Comparison of ENCODE assay signal across 10 cellular contexts in genomic region chr1:21465127-21465526, GRCh38. TPM values are rescaled to one million over a fixed set of nuclear protein-coding genes. Genes with fewer than 3 reads are reported as not detected.
DNase-seq lines count a peak whose midpoint lies in the region; ATAC-seq, FAIRE-seq and TF ChIP-seq lines count a peak whose summit lies in the region.
"Not testable (repeated sequence)": the region's sequence is repeated elsewhere in the genome, so short reads cannot be mapped to it uniquely, and the experiment has no call there.
"Had no signal": no experiment of that assay in that cellular context is flagged by ENCODE, and none has a peak within 500 bp of the region (broad histone marks: within the 10 kb centered on the region; RNA-seq: fewer than 3 reads in every experiment).

No MANE protein-coding gene starts in this region.

- not testable (repeated sequence) for H2AK9ac ChIP-seq in IMR-90 (replicated peaks; ENCODE audit: low read depth, low read length, poor library complexity)

- H4K20me1 ChIP-seq in IMR-90 (ENCODE audit: insufficient read depth, low read length); PC-9 (ENCODE audit: insufficient read depth); HepG2 (ENCODE audit: insufficient read depth, low read length): not testable (repeated sequence)

- not testable (repeated sequence) for H3K14ac ChIP-seq in IMR-90 (replicated peaks; ENCODE audit: low read depth, low read length)

- TF ChIP-seq POLR2A in IMR-90 (IDR thresholded peaks at IDR 0.05; ENCODE audit: low read depth, low read length); HepG2 (IDR thresholded peaks at IDR 0.05; ENCODE audit: insufficient read depth in 1 of 2, low read depth in 2 of 2, low read length in 2 of 2): not testable (repeated sequence)

- not testable (repeated sequence) for H3K4me1 ChIP-seq in IMR-90 (ENCODE audit: control insufficient read depth, insufficient read depth, low read length); foreskin keratinocyte; HepG2 (ENCODE audit: insufficient read depth, low read length)
- peaks cover 35% of the 10 kb centered on the region for H3K4me1 ChIP-seq in PC-9 (replicated peaks; ENCODE audit: insufficient read depth)

- not testable (repeated sequence) for H3K9ac ChIP-seq in IMR-90 (ENCODE audit: low read depth, low read length); HepG2 (ENCODE audit: insufficient read depth, low read depth, low read length)

- not testable (repeated sequence) for H2AK5ac ChIP-seq in IMR-90 (ENCODE audit: low read depth, low read length)

- TF ChIP-seq EP300 in HepG2 (IDR thresholded peaks at IDR 0.05; ENCODE audit: low read depth in 2 of 2, low read length in 2 of 2); HepG2 (CRISPR knock-in tag; IDR thresholded peaks at IDR 0.05; ENCODE audit: borderline replicate concordance): not testable (repeated sequence)

- ATAC-seq in IMR-90 (ENCODE audit: low read depth); HepG2: not testable (repeated sequence)
- peak; percentile 33 for ATAC-seq in foreskin keratinocyte

- H4K8ac ChIP-seq in IMR-90 (ENCODE audit: low read depth in 2 of 2, low read length in 2 of 2) = peak overlapping the region in 1 of 2 experiments; percentile 42; a peak in 2 of 4 replicates

- H2AFZ ChIP-seq in IMR-90 (replicated peaks; ENCODE audit: low read length, poor library complexity); PC-9; HepG2 (ENCODE audit: low read length): not testable (repeated sequence)

- H2BK120ac ChIP-seq in IMR-90 (ENCODE audit: low read depth, low read length) = not testable (repeated sequence)

- not testable (repeated sequence) for TF ChIP-seq CTCF in IMR-90 (conservative IDR thresholded peaks at IDR 0.05; ENCODE audit: low read depth, low read length); PC-9 (conservative IDR thresholded peaks at IDR 0.05); bronchial epithelial cell (IDR thresholded peaks at IDR 0.05; ENCODE audit: insufficient read depth, low read length, severe bottlenecking); foreskin keratinocyte (conservative IDR thresholded peaks at IDR 0.05); HepG2 (CRISPR knock-in tag; IDR thresholded peaks at IDR 0.05)

- FAIRE-seq in bronchial epithelial cell (lab: Jason Lieb, UNC) = peak; percentile 13
- FAIRE-seq in HepG2 (lab: Jason Lieb, UNC) = not testable (repeated sequence)

- H3K9me2 ChIP-seq in PC-9 (ENCODE audit: insufficient read depth) = not testable (repeated sequence)

- not testable (repeated sequence) for H4K91ac ChIP-seq in IMR-90 (ENCODE audit: insufficient read depth, low read depth, low read length)

- H2BK20ac ChIP-seq in IMR-90 (ENCODE audit: low read depth, low read length) = not testable (repeated sequence)

- not testable (repeated sequence) for TF ChIP-seq RAD21 in IMR-90 (IDR thresholded peaks at IDR 0.05; ENCODE audit: low read length); HepG2 (CRISPR knock-in tag; IDR thresholded peaks at IDR 0.05)

- H3K27ac ChIP-seq in IMR-90 (ENCODE audit: insufficient read depth, low read length); foreskin keratinocyte; HepG2 (ENCODE audit: extremely low read length, insufficient read depth, low read length): not testable (repeated sequence)
- 0 out of 2 replicates have a peak overlapping the region, but pooled peaks have one; percentile 12 for H3K27ac ChIP-seq in PC-9

- not testable (repeated sequence) for H3K4me2 ChIP-seq in IMR-90 (ENCODE audit: low read depth, low read length); HepG2 (ENCODE audit: low read depth, low read length)
- 0 out of 2 replicates have a peak overlapping the region, but pooled peaks have one; percentile 36 for H3K4me2 ChIP-seq in PC-9

- H3K18ac ChIP-seq in IMR-90 (ENCODE audit: low read depth, low read length) = not testable (repeated sequence)

- H4K5ac ChIP-seq in IMR-90 (ENCODE audit: low read depth, low read length) = not testable (repeated sequence)

- not testable (repeated sequence) for H3K79me2 ChIP-seq in PC-9 (ENCODE audit: low read depth); HepG2 (ENCODE audit: insufficient read depth, low read length)

- peak; percentile 19 for DNase-seq in ELR (ENCODE audit: low read depth)
- peak; percentile 13 for DNase-seq in IMR-90
- peak; percentile 39 to 77 for DNase-seq in PC-9
- DNase-seq in bronchial epithelial cell (ENCODE audit: low read depth) = peak; percentile 63
- DNase-seq in foreskin keratinocyte = peak; percentile 13 to 67
- DNase-seq in HepG2 (ENCODE audit: low spot score) = peak; percentile 25

- not testable (repeated sequence) for H3K4me3 ChIP-seq in IMR-90 (ENCODE audit: insufficient read depth, low read depth, low read length); PC-9; bronchial epithelial cell (ENCODE audit: low read depth, low read length); HepG2 (replicated peaks in 1 of 3; ENCODE audit: insufficient read depth in 1 of 3, low read depth in 2 of 3, low read length in 3 of 3)

- intact Hi-C loops in IMR-90 (cut with micrococcal nuclease); PC-9 (cut with micrococcal nuclease; ENCODE audit: unreplicated experiment); HepG2 (cut with micrococcal nuclease; ENCODE audit: unreplicated experiment): not testable (repeated sequence)

- not testable (repeated sequence) for H3K9me3 ChIP-seq in IMR-90 (ENCODE audit: control insufficient read depth, insufficient read depth, low read length); PC-9 (ENCODE audit: insufficient read depth, low read depth); HepG2 (ENCODE audit: low read length)

- H2BK5ac ChIP-seq in IMR-90 (ENCODE audit: low read depth, low read length, poor library complexity, severe bottlenecking) = not testable (repeated sequence)

- H3K56ac ChIP-seq in IMR-90 (ENCODE audit: extremely low read depth, insufficient read depth, low read length) = not testable (repeated sequence)

- not testable (repeated sequence) for H3F3A ChIP-seq in PC-9 (ENCODE audit: insufficient read depth, low read depth)

- not testable (repeated sequence) for H3K27me3 ChIP-seq in IMR-90 (ENCODE audit: control insufficient read depth, insufficient read depth, low read length); PC-9 (ENCODE audit: insufficient read depth, low read depth); bronchial epithelial cell (ENCODE audit: control insufficient read depth, insufficient read depth, low read length); foreskin keratinocyte; HepG2 (ENCODE audit: control insufficient read depth in 1 of 2, insufficient read depth in 2 of 2, low read length in 2 of 2)

- not testable (repeated sequence) for H3K23ac ChIP-seq in IMR-90 (ENCODE audit: low read depth, low read length)

- dilution Hi-C loops in IMR-90 (cut with HindIII; ENCODE audit: low sequenced_read_pairs, unreplicated experiment) = not testable (repeated sequence)

- H3K4ac ChIP-seq in IMR-90 (ENCODE audit: low read depth, low read length) = not testable (repeated sequence)

- in situ Hi-C loops in IMR-90 (cut with MboI; ENCODE audit: low sequenced_read_pairs); HepG2 (cut with HindIII; ENCODE audit: extremely low pct_ligation_motif_present, low pct_unique_long_range_greater_than_20kb): not testable (repeated sequence)

- POLR2A ChIA-PET in IMR-90 (lab: Charles Lee; ENCODE audit: unreplicated experiment); PC-9 (lab: Charles Lee; ENCODE audit: unreplicated experiment); HepG2 (lab: Yijun Ruan, JAX): not testable (repeated sequence)

- CTCF ChIA-PET in IMR-90 (lab: Yijun Ruan, JAX); PC-9 (lab: Charles Lee); HepG2 (lab: Yijun Ruan, JAX; ENCODE audit: low intra/inter-chr PET ratio, low total read pairs): not testable (repeated sequence)

- BruUV-seq in IMR-90 (replicated peaks; lab: Mats Ljungman, UMichigan); PC-9 (replicated peaks; lab: Mats Ljungman, UMichigan); HepG2 (replicated peaks; lab: Mats Ljungman, UMichigan): not testable (repeated sequence)

- H3K79me1 ChIP-seq in IMR-90 (ENCODE audit: low read depth in 1 of 2, low read length in 2 of 2) = not testable (repeated sequence)

- not testable (repeated sequence) for H3K9me1 ChIP-seq in IMR-90 (ENCODE audit: insufficient read depth, low read length)

- not testable (repeated sequence) for H2BK15ac ChIP-seq in IMR-90 (ENCODE audit: low read depth, low read length)

- H3K36me3 ChIP-seq in IMR-90 (ENCODE audit: control insufficient read depth, insufficient read depth, low read length) = peaks cover 11% of the 10 kb centered on the region
- H3K36me3 ChIP-seq in PC-9 (ENCODE audit: low read depth); bronchial epithelial cell (ENCODE audit: control insufficient read depth, insufficient read depth, low read length); HepG2 (replicated peaks in 1 of 2; ENCODE audit: control insufficient read depth in 1 of 2, insufficient read depth in 2 of 2, low read length in 2 of 2): not testable (repeated sequence)

RNA-seq across cellular contexts. Expression of gene NBPF3, which starts 25.2 kb away (rescaled TPM):
- total RNA-seq in IMR-90 (2012; rRNA removed) = 18.1 and 18.8 TPM in 2 replicates
- 6.7 and 8.7 TPM in 2 replicates for polyA plus RNA-seq in IMR-90 (2012; rRNA removed)
- 7.9 and 12.1 TPM in 2 replicates for polyA plus RNA-seq in IMR-90 (2012; cell fraction: cytosol; rRNA removed)
- 13.9 and 33.7 TPM in 2 replicates for polyA plus RNA-seq in IMR-90 (2012; cell fraction: nucleus; rRNA removed; ENCODE audit: low replicate concordance)
- 19.2 and 23.6 TPM in 2 replicates for total RNA-seq in PC-9 (2021)
- total RNA-seq in bronchial epithelial cell = 6.8 and 18.6 TPM in 2 replicates
- total RNA-seq in foreskin keratinocyte = 7.4 and 9.8 TPM in 2 replicates
- polyA plus RNA-seq in foreskin keratinocyte = 1.8 and 3.2 TPM in 2 replicates
- total RNA-seq in HepG2 (2016; rRNA removed; fragmentation: Illumina TruSeq; extraction: Trizol) = 4.9 and 5.8 TPM in 2 replicates
- total RNA-seq in HepG2 (2016; cell fraction: cytosol; rRNA removed; fragmentation: Illumina TruSeq; extraction: Trizol; ENCODE audit: low read depth) = 1.1 and 1.4 TPM in 2 replicates
- total RNA-seq in HepG2 (2016; cell fraction: insoluble cytoplasmic fraction; rRNA removed; fragmentation: Illumina TruSeq; extraction: Trizol) = 5.8 and 6.7 TPM in 2 replicates
- 3.8 and 5.2 TPM in 2 replicates for total RNA-seq in HepG2 (2016; cell fraction: membrane; rRNA removed; fragmentation: Illumina TruSeq; extraction: Trizol)
- total RNA-seq in HepG2 (2016; cell fraction: nucleus; rRNA removed; fragmentation: Illumina TruSeq; extraction: Trizol) = 6.1 and 7.3 TPM in 2 replicates
- polyA plus RNA-seq in HepG2 (2011; rRNA removed) = 3.5 and 3.6 TPM in 2 replicates
- polyA plus RNA-seq in HepG2 (2011; cell fraction: cytosol; rRNA removed) = 1.5 and 2.0 TPM in 2 replicates
- 8.1 and 8.3 TPM in 2 replicates for polyA plus RNA-seq in HepG2 (2011; cell fraction: nucleus; rRNA removed)
- 2.1 and 2.7 TPM in 2 replicates for polyA plus RNA-seq in HepG2 (2012)
- polyA plus RNA-seq in HepG2 (2016; cell fraction: cytosol; fragmentation: Illumina TruSeq; extraction: Trizol; ENCODE audit: low read depth) = 0.94 and 1.0 TPM in 2 replicates
- 4.8 and 5.1 TPM in 2 replicates for polyA plus RNA-seq in HepG2 (2016; cell fraction: insoluble cytoplasmic fraction; fragmentation: Illumina TruSeq; extraction: Trizol; ENCODE audit: low read depth)
- 1.9 and 2.6 TPM in 2 replicates for polyA plus RNA-seq in HepG2 (2016; cell fraction: membrane; fragmentation: Illumina TruSeq; extraction: Trizol; ENCODE audit: low read depth)
- polyA plus RNA-seq in HepG2 (2016; cell fraction: nucleus; fragmentation: Illumina TruSeq; extraction: Trizol; ENCODE audit: insufficient read depth, low read depth) = 7.4 and 9.8 TPM in 2 replicates
- polyA minus RNA-seq in HepG2 (2011; rRNA and poly(A)+ RNA removed; ENCODE audit: low replicate concordance) = 0.54 and 5.8 TPM in 2 replicates
- 1.2 and 2.0 TPM in 2 replicates for polyA minus RNA-seq in HepG2 (2011; cell fraction: cytosol; rRNA and poly(A)+ RNA removed)
- 7.0 and 9.7 TPM in 2 replicates for polyA minus RNA-seq in HepG2 (2011; cell fraction: nucleus; rRNA and poly(A)+ RNA removed)

RNA-seq across cellular contexts. Expression of gene ALPL, which starts 44.1 kb away (rescaled TPM):
- 0.54 and 0.56 TPM in 2 replicates for total RNA-seq in IMR-90 (2012; rRNA removed)
- 2.2 and 2.4 TPM in 2 replicates for polyA plus RNA-seq in IMR-90 (2012; rRNA removed)
- 1.4 and 4.4 TPM in 2 replicates for polyA plus RNA-seq in IMR-90 (2012; cell fraction: cytosol; rRNA removed)
- polyA plus RNA-seq in IMR-90 (2012; cell fraction: nucleus; rRNA removed; ENCODE audit: low replicate concordance) = 1.0 and 2.3 TPM in 2 replicates
- total RNA-seq in PC-9 (2021) = not detected in 2 replicates
- not detected in 2 replicates for total RNA-seq in bronchial epithelial cell
- 1.2 TPM in 1 of 2 replicates, not detected in the other for total RNA-seq in foreskin keratinocyte
- 2.2 TPM in 1 of 2 replicates, not detected in the other for polyA plus RNA-seq in foreskin keratinocyte
- total RNA-seq in HepG2 (2016; rRNA removed; fragmentation: Illumina TruSeq; extraction: Trizol) = not detected in 2 replicates
- total RNA-seq in HepG2 (2016; cell fraction: cytosol; rRNA removed; fragmentation: Illumina TruSeq; extraction: Trizol; ENCODE audit: low read depth) = not detected in 2 replicates
- not detected in 2 replicates for total RNA-seq in HepG2 (2016; cell fraction: insoluble cytoplasmic fraction; rRNA removed; fragmentation: Illumina TruSeq; extraction: Trizol)
- not detected in 2 replicates for total RNA-seq in HepG2 (2016; cell fraction: membrane; rRNA removed; fragmentation: Illumina TruSeq; extraction: Trizol)
- total RNA-seq in HepG2 (2016; cell fraction: nucleus; rRNA removed; fragmentation: Illumina TruSeq; extraction: Trizol) = not detected in 2 replicates
- 0.12 and 0.20 TPM in 2 replicates for polyA plus RNA-seq in HepG2 (2011; rRNA removed)
- polyA plus RNA-seq in HepG2 (2011; cell fraction: cytosol; rRNA removed) = 0.18 and 0.23 TPM in 2 replicates
- polyA plus RNA-seq in HepG2 (2011; cell fraction: nucleus; rRNA removed) = 0.17 and 0.27 TPM in 2 replicates
- not detected in 2 replicates for polyA plus RNA-seq in HepG2 (2012)
- 0.09 TPM in 1 of 2 replicates, not detected in the other for polyA plus RNA-seq in HepG2 (2016; cell fraction: cytosol; fragmentation: Illumina TruSeq; extraction: Trizol; ENCODE audit: low read depth)
- polyA plus RNA-seq in HepG2 (2016; cell fraction: insoluble cytoplasmic fraction; fragmentation: Illumina TruSeq; extraction: Trizol; ENCODE audit: low read depth) = not detected in 2 replicates
- polyA plus RNA-seq in HepG2 (2016; cell fraction: membrane; fragmentation: Illumina TruSeq; extraction: Trizol; ENCODE audit: low read depth) = 0.15 TPM in 1 of 2 replicates, not detected in the other
- 0.30 TPM in 1 of 2 replicates, not detected in the other for polyA plus RNA-seq in HepG2 (2016; cell fraction: nucleus; fragmentation: Illumina TruSeq; extraction: Trizol; ENCODE audit: insufficient read depth, low read depth)
- 1.3 TPM in 1 of 2 replicates, not detected in the other for polyA minus RNA-seq in HepG2 (2011; rRNA and poly(A)+ RNA removed; ENCODE audit: low replicate concordance)
- polyA minus RNA-seq in HepG2 (2011; cell fraction: cytosol; rRNA and poly(A)+ RNA removed) = not detected in 2 replicates
- not detected in 2 replicates for polyA minus RNA-seq in HepG2 (2011; cell fraction: nucleus; rRNA and poly(A)+ RNA removed)
- total RNA-seq: A172; CD4-positive, CD25-positive, alpha-beta regulatory T cell; CD8-positive, alpha-beta T cell; H4 had no signal
- polyA plus RNA-seq: CD4-positive, CD25-positive, alpha-beta regulatory T cell had no signal

Comparison
In these comparisons a context has a peak if more than half of its experiments do, and no peak if none do; other contexts are left out.
1. DNase-seq: peak in every context shown above with its lines; median percentile 63 in bronchial epithelial cell; 58 in PC-9; 40 in foreskin keratinocyte; 25 in HepG2; 19 in ELR; 13 in IMR-90.